ENCODE assay signal across 15 cellular contexts in genomic region chr2:133241231-133241575, GRCh38.
DNase-seq lines count a peak whose midpoint lies in the region; ATAC-seq and TF ChIP-seq lines count a peak whose summit lies in the region.
"Had no signal": no experiment of that assay in that cellular context is flagged by ENCODE, and none has a peak within 500 bp of the region (broad histone marks: within the 10 kb centered on the region; RNA-seq: fewer than 3 reads in every experiment).

No MANE protein-coding gene starts in this region.

- H3K27me3 ChIP-seq in heart left ventricle: no peaks in the 10 kb centered on the region
- no peaks in the 10 kb centered on the region for H3K27me3 ChIP-seq in tibial nerve
- H3K27me3 ChIP-seq: adrenal gland had no signal

- peaks cover 0 to 16% (median 2%) of the 10 kb centered on the region in 12 donors for H3K4me1 ChIP-seq in heart left ventricle
- peaks cover 0 to 14% (median 2%) of the 10 kb centered on the region in 4 donors for H3K4me1 ChIP-seq in tibial nerve
- H3K4me1 ChIP-seq: adrenal gland had no signal

- H3K9me3 Mint-ChIP-seq in activated CD4-positive, alpha-beta memory T cell treated with anti-CD3 and anti-CD28 coated beads, Interleukin-2, amount 10 ng/mL, durations not matched to agents 7 days and 5 days: peaks cover 2% of the 10 kb centered on the region
- H3K9me3 Mint-ChIP-seq in osteocyte (ENCODE audit: unreplicated experiment): no peaks in the 10 kb centered on the region
- H3K9me3 Mint-ChIP-seq: activated T-cell treated with anti-CD3 and anti-CD28 coated beads, Interleukin-2, amount 50 U/mL, for 24 hours had no signal

- H3K36me3 Mint-ChIP-seq in activated CD4-positive, alpha-beta memory T cell treated with anti-CD3 and anti-CD28 coated beads, Interleukin-2, amount 10 ng/mL, durations not matched to agents 7 days and 5 days (ENCODE audit: low read depth): no peaks in the 10 kb centered on the region
- H3K36me3 Mint-ChIP-seq in osteocyte (ENCODE audit: unreplicated experiment): no peaks in the 10 kb centered on the region

- CTCF ChIA-PET in activated CD4-positive, alpha-beta memory T cell treated with anti-CD3 and anti-CD28 coated beads, Interleukin-2, amount 10 ng/mL, durations not matched to agents 7 days and 5 days (lab: Charles Lee): no interaction called here

- 33 to 63% (median 41%) methylated on average over 2 of the region's 2 CpGs for WGBS in heart left ventricle, 4 donors
- WGBS in tibial nerve, 2 donors: 6 to 18% methylated on average over 2 of the region's 2 CpGs

- no peak overlapping the region for H3K27ac ChIP-seq in heart left ventricle
- H3K27ac ChIP-seq in tibial nerve: peak overlapping the region in 2 of 4 donors; percentile 56 to 65
- H3K27ac ChIP-seq: adrenal gland had no signal

- H3K4me3 ChIP-seq in heart left ventricle: peak overlapping the region in 8 of 12 donors; percentile 8 to 35 (median 18)
- peak overlapping the region; percentile 2 to 28 (median 16) for H3K4me3 ChIP-seq in tibial nerve

- no peak for DNase-seq in heart left ventricle
- no peak for DNase-seq in left ventricle myocardium superior
- DNase-seq in amniotic epithelial cell (ENCODE audit: low read depth): peak; percentile 73
- DNase-seq in foreskin melanocyte: peak; percentile 65
- DNase-seq in tibial nerve (ENCODE audit: low spot score in 2 of 2): no peak
- DNase-seq in NCI-H524 treated with DMSO at 0.1 percent for 48 hours (lab: John Stamatoyannopoulos, UW): no peak
- no peak for DNase-seq in activated CD4-positive, alpha-beta memory T cell treated with anti-CD3 and anti-CD28 coated beads, Interleukin-2, amount 10 ng/mL, durations not matched to agents 7 days and 5 days
- DNase-seq in osteocyte (ENCODE audit: extremely low spot score, unreplicated experiment): no peak
- DNase-seq: activated CD4-positive, alpha-beta T cell treated with anti-CD3 and anti-CD28 coated beads for 1 hour; activated T-cell treated with anti-CD3 and anti-CD28 coated beads, Interleukin-2, amount 50 U/mL, for 24 hours; adrenal gland; DMS53; Karpas-422; NCI-H2081 treated with DMSO at 0.1 percent for 48 hours; SW 1271 had no signal

- H3K36me3 ChIP-seq in heart left ventricle: no peaks in the 10 kb centered on the region
- no peaks in the 10 kb centered on the region for H3K36me3 ChIP-seq in tibial nerve
- H3K36me3 ChIP-seq: adrenal gland had no signal

- TF ChIP-seq POLR2A in heart left ventricle (IDR thresholded peaks at IDR 0.05): no peak
- no peak for TF ChIP-seq POLR2A in tibial nerve (IDR thresholded peaks at IDR 0.05)

- no peaks in the 10 kb centered on the region for H3K9me3 ChIP-seq in heart left ventricle
- no peaks in the 10 kb centered on the region for H3K9me3 ChIP-seq in tibial nerve
- H3K9me3 ChIP-seq: adrenal gland had no signal

- no peak for ATAC-seq in heart left ventricle
- ATAC-seq in left ventricle myocardium superior: no peak

- no peak for TF ChIP-seq EP300 in tibial nerve (IDR thresholded peaks at IDR 0.05)

- intact Hi-C loops in heart left ventricle (cut with DNase I) (no loop called here), left ventricle myocardium superior (cut with micrococcal nuclease) (no loop called here)

- H3K4me3 Mint-ChIP-seq in activated CD4-positive, alpha-beta memory T cell treated with anti-CD3 and anti-CD28 coated beads, Interleukin-2, amount 10 ng/mL, durations not matched to agents 7 days and 5 days: no peak overlapping the region
- no peak overlapping the region for H3K4me3 Mint-ChIP-seq in osteocyte (ENCODE audit: unreplicated experiment)
- H3K4me3 Mint-ChIP-seq: activated T-cell treated with anti-CD3 and anti-CD28 coated beads, Interleukin-2, amount 50 U/mL, for 24 hours had no signal

- no peaks in the 10 kb centered on the region for H3K4me1 Mint-ChIP-seq in activated CD4-positive, alpha-beta memory T cell treated with anti-CD3 and anti-CD28 coated beads, Interleukin-2, amount 10 ng/mL, durations not matched to agents 7 days and 5 days
- peaks cover 4% of the 10 kb centered on the region for H3K4me1 Mint-ChIP-seq in osteocyte (ENCODE audit: unreplicated experiment)

- no peaks in the 10 kb centered on the region for H3K27me3 Mint-ChIP-seq in activated CD4-positive, alpha-beta memory T cell treated with anti-CD3 and anti-CD28 coated beads, Interleukin-2, amount 10 ng/mL, durations not matched to agents 7 days and 5 days
- no peaks in the 10 kb centered on the region for H3K27me3 Mint-ChIP-seq in osteocyte (ENCODE audit: unreplicated experiment)
- H3K27me3 Mint-ChIP-seq: activated T-cell treated with anti-CD3 and anti-CD28 coated beads, Interleukin-2, amount 50 U/mL, for 24 hours had no signal

- POLR2A ChIA-PET in activated CD4-positive, alpha-beta memory T cell treated with anti-CD3 and anti-CD28 coated beads, Interleukin-2, amount 10 ng/mL, durations not matched to agents 7 days and 5 days (lab: Charles Lee): no interaction called here

- H3K27ac Mint-ChIP-seq in activated CD4-positive, alpha-beta memory T cell treated with anti-CD3 and anti-CD28 coated beads, Interleukin-2, amount 10 ng/mL, durations not matched to agents 7 days and 5 days: no peak overlapping the region
- no peak overlapping the region for H3K27ac Mint-ChIP-seq in osteocyte (ENCODE audit: unreplicated experiment)
- H3K27ac Mint-ChIP-seq: activated T-cell treated with anti-CD3 and anti-CD28 coated beads, Interleukin-2, amount 50 U/mL, for 24 hours had no signal

- no peak for TF ChIP-seq CTCF in heart left ventricle (IDR thresholded peaks at IDR 0.05)
- no peak for TF ChIP-seq CTCF in tibial nerve (IDR thresholded peaks at IDR 0.05)
- TF ChIP-seq CTCF in osteocyte (IDR thresholded peaks at IDR 0.05): no peak

Comparison
In these comparisons a context has a peak if more than half of its experiments do, and no peak if none do; other contexts are left out.
1. DNase-seq: peak in amniotic epithelial cell (single experiment) and foreskin melanocyte (single experiment); none in heart left ventricle (0 of 5), left ventricle myocardium superior (single experiment), tibial nerve (0 of 2), NCI-H524 treated with DMSO at 0.1 percent for 48 hours (single experiment), activated CD4-positive, alpha-beta memory T cell treated with anti-CD3 and anti-CD28 coated beads, Interleukin-2, amount 10 ng/mL, durations not matched to agents 7 days and 5 days (single experiment) and osteocyte (single experiment).